Comparison of ENCODE assay signal across 13 cellular contexts in genomic region chr9:34254966-34255825, GRCh38.
DNase-seq lines count a peak whose midpoint lies in the region; ATAC-seq and TF ChIP-seq lines count a peak whose summit lies in the region.
"Had no signal": no experiment of that assay in that cellular context is flagged by ENCODE, and none has a peak within 500 bp of the region (broad histone marks: within the 10 kb centered on the region; RNA-seq: fewer than 3 reads in every experiment).

No MANE protein-coding gene starts in this region.

- no peaks in the 10 kb centered on the region for H3K27me3 ChIP-seq in AG04450 (ENCODE audit: control insufficient read depth, insufficient read depth, low read length)
- H3K27me3 ChIP-seq: neutrophil had no signal

- CTCF ChIA-PET in AG04450 (lab: Charles Lee) = interaction anchor here (0.5 to 5.5 kb wide), 7 partner anchors 9 to 181 kb away, joined by 3 to 40 read pairs (median 6); no protein-coding TSS in a partner anchor

- POLR2A ChIA-PET in AG04450 (lab: Yijun Ruan, JAX) = interaction anchor here (0.6 kb wide), 2 partner anchors 181 to 318 kb away, joined by 3 to 11 read pairs; no protein-coding TSS in a partner anchor

- 0 out of 2 replicates have a peak, but pooled peaks have one; percentile 15 for TF ChIP-seq CTCF in AG04450 (IDR thresholded peaks at IDR 0.05; ENCODE audit: low read depth, low read length)
- no peak for TF ChIP-seq CTCF in cardiac fibroblast (IDR thresholded peaks at IDR 0.05; ENCODE audit: low read depth, low read length)

- H3K9me3 ChIP-seq in AG04450 (ENCODE audit: control insufficient read depth, insufficient read depth, low read length) = no peaks in the 10 kb centered on the region
- H3K9me3 ChIP-seq: neutrophil had no signal

- peak overlapping the region; percentile 80 for H3K27ac ChIP-seq in AG04450 (ENCODE audit: low read depth, low read length)
- H3K27ac ChIP-seq: neutrophil had no signal

- ATAC-seq in HG03039 (IDR thresholded peaks at IDR 0.05; ENCODE audit: unreplicated experiment) (no peak), GM21723 (IDR thresholded peaks at IDR 0.05; ENCODE audit: unreplicated experiment) (no peak), HG02884 (IDR thresholded peaks at IDR 0.05; ENCODE audit: unreplicated experiment) (no peak)
- ATAC-seq: activated CD4-positive, CD25-positive, alpha-beta regulatory T cell treated with anti-CD3 and anti-CD28 coated beads, Interleukin-2, amount 50 U/mL, for 24 hours had no signal

- DNase-seq in AG04450 (ENCODE audit: low read depth, low spot score) (no peak), LHCN-M2 (ENCODE audit: low read depth) (peak; percentile 84), cardiac fibroblast (ENCODE audit: low read depth in 2 of 2) (peak; percentile 55 to 60), myocyte (ENCODE audit: low read depth) (peak; percentile 73)
- no peak for DNase-seq in stimulated activated CD4-positive, alpha-beta T cell treated with anti-CD3 and anti-CD28 coated beads, Interleukin-4, amount 100 ng/mL, for 1 hour
- DNase-seq: activated gamma-delta T cell, kidney, RPMI8226 had no signal

- H3K4me3 ChIP-seq in AG04450 (ENCODE audit: low read depth, low read length) (no peak overlapping the region), cardiac fibroblast (replicated peaks in 1 of 2; ENCODE audit: low read depth in 2 of 2, low read length in 2 of 2) (no peak overlapping the region)

Comparison
In these comparisons a context has a peak if more than half of its experiments do, and no peak if none do; other contexts are left out.
1. DNase-seq: peak in LHCN-M2 (single experiment), cardiac fibroblast (2 of 2) and myocyte (single experiment); none in AG04450 (single experiment) and stimulated activated CD4-positive, alpha-beta T cell treated with anti-CD3 and anti-CD28 coated beads, Interleukin-4, amount 100 ng/mL, for 1 hour (single experiment).